Comparison of ENCODE assay signal across 28 cellular contexts in genomic region chr7:87391020-87391701, GRCh38.
"Had no signal": no experiment of that assay in that cellular context is flagged by ENCODE, and none has a peak within 500 bp of the region (broad histone marks: within the 10 kb centered on the region; RNA-seq: fewer than 3 reads in every experiment).

No MANE protein-coding gene starts in this region.

- H3K9ac ChIP-seq: KMS-11 had no signal

- DNase-seq: activated B cell treated with CpG ODN at 0.5 μM for 24 hours; activated CD4-positive, alpha-beta memory T cell treated with anti-CD3 and anti-CD28 coated beads for 36 hours; activated CD4-positive, alpha-beta T cell treated with anti-CD3 and anti-CD28 coated beads for 4 hours; activated CD4-positive, alpha-beta T cell treated with anti-CD3 and anti-CD28 coated beads, Interleukin-2, amount 50 U/mL, for 1 hour; activated CD4-positive, CD25-positive, alpha-beta regulatory T cell treated with anti-CD3 and anti-CD28 coated beads, Interleukin-2, amount 50 U/mL, for 72 hours; activated CD8-positive, alpha-beta memory T cell treated with anti-CD3 and anti-CD28 coated beads, Interleukin-2, amount 50 U/mL, for 4 hours; activated naive CD4-positive, alpha-beta T cell treated with anti-CD3 and anti-CD28 coated beads, Interleukin-2, amount 10 ng/mL, durations not matched to agents 7 days and 5 days; activated naive CD8-positive, alpha-beta T cell treated with anti-CD3 and anti-CD28 coated beads, Interleukin-2, amount 50 U/mL, for 24 hours; activated T-cell treated with anti-CD3 and anti-CD28 coated beads for 4 hours; activated T-cell treated with anti-CD3 and anti-CD28 coated beads, Interleukin-2, amount 50 U/mL, for 4 hours; anterior cingulate cortex; caudate nucleus; cerebellar nuclear complex; NCI-H1092 treated with DMSO at 0.1 percent for 48 hours; NCI-H1417; NCI-H1694; NCI-H1930; NCI-H2081 treated with DMSO at 0.1 percent for 48 hours; NCI-H510A; NCI-H526; NCI-H748 treated with DMSO at 0.1 percent for 48 hours; NK-92 treated with Interleukin-12 subunit alpha and Interleukin-12 subunit beta, amount 100 ng/mL, for 24 hours; PC-9; Right ventricle myocardium superior; T1000 had no signal

- H3K4me3 ChIP-seq: PC-9, SK-N-MC had no signal

- H3K27ac ChIP-seq: KMS-11, PC-9, SK-N-MC, VCaP had no signal

- ATAC-seq: activated naive CD8-positive, alpha-beta T cell treated with anti-CD3 and anti-CD28 coated beads, Interleukin-2, amount 50 U/mL, for 24 hours; activated T-cell treated with anti-CD3 and anti-CD28 coated beads, Interleukin-2, amount 50 U/mL, for 4 hours had no signal

- H2AFZ ChIP-seq: PC-9 had no signal

- H3K4me2 ChIP-seq: KMS-11, PC-9 had no signal
